In the genomic region with DNA sequence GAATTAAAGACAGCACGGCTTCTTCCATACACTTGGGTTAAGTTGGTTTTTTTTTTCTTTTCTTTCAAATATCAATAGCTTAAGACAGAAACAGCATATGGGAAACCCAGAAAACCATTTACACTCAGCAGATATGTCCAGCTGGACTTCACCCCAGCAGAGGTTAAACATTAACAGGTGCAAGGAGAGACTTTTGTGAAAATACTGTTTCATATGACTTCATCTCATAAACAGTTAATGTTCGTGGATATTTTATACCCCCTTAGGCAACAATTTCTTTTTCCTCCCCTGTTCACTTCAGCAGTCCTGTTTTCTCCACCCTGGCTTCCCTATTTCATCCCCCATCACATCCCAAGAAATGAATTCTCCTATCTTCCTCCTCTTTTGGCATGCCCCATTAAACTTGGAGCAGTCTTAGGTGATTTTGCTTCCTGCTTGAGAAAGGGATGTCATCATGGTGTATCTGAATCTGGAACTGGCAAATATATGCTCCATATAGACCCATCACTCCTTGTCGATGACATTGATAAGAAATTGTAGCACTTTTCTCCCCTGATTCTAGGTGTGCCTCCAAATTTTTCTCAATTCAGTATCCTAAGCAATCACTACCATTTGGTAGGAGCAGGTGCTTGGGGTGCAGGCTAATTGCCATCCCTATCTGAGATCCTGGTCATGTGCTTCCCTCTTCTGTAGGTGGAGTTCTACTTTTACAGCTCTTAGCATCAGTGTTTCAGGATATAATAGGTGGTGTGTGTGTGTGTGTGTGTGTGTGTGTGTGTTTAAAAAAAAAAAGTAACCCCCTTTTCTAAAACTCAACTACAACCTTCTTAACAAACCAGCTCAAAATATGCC, we compare ENCODE assay signal across 1 cellular context.
TF ChIP-seq lines count a peak whose summit lies in the region.

No MANE protein-coding gene starts in this region.

TF ChIP-seq in GM12878, 131 proteins besides CTCF, POLR2A, EP300 and RAD21:
- TF ChIP-seq CREM (IDR thresholded peaks at IDR 0.05; ENCODE audit: low read depth) (no peak), POU2F2 (IDR thresholded peaks at IDR 0.05; ENCODE audit: borderline replicate concordance, low read depth, low read length) (no peak), MTA2 (IDR thresholded peaks at IDR 0.05; ENCODE audit: low read depth) (no peak), SMAD1 (IDR thresholded peaks at IDR 0.05; ENCODE audit: low read depth, partially characterized antibody) (no peak), MTA3 (IDR thresholded peaks at IDR 0.05; ENCODE audit: borderline replicate concordance, low read length) (no peak), WRNIP1 (IDR thresholded peaks at IDR 0.05; ENCODE audit: borderline replicate concordance, low read depth, low read length) (no peak), ZNF217 (IDR thresholded peaks at IDR 0.05) (no peak), KAT2A (conservative IDR thresholded peaks at IDR 0.05; ENCODE audit: control insufficient read depth, low read depth, low read length) (no peak), STAT1 (conservative IDR thresholded peaks at IDR 0.05) (no peak), JUND (IDR thresholded peaks at IDR 0.05; ENCODE audit: low read depth, low read length) (no peak), SPI1 (IDR thresholded peaks at IDR 0.05; ENCODE audit: borderline replicate concordance, insufficient read depth, low read depth, low read length) (no peak), KDM1A (IDR thresholded peaks at IDR 0.05; ENCODE audit: borderline replicate concordance) (no peak)
- TF ChIP-seq, protein P1, sequence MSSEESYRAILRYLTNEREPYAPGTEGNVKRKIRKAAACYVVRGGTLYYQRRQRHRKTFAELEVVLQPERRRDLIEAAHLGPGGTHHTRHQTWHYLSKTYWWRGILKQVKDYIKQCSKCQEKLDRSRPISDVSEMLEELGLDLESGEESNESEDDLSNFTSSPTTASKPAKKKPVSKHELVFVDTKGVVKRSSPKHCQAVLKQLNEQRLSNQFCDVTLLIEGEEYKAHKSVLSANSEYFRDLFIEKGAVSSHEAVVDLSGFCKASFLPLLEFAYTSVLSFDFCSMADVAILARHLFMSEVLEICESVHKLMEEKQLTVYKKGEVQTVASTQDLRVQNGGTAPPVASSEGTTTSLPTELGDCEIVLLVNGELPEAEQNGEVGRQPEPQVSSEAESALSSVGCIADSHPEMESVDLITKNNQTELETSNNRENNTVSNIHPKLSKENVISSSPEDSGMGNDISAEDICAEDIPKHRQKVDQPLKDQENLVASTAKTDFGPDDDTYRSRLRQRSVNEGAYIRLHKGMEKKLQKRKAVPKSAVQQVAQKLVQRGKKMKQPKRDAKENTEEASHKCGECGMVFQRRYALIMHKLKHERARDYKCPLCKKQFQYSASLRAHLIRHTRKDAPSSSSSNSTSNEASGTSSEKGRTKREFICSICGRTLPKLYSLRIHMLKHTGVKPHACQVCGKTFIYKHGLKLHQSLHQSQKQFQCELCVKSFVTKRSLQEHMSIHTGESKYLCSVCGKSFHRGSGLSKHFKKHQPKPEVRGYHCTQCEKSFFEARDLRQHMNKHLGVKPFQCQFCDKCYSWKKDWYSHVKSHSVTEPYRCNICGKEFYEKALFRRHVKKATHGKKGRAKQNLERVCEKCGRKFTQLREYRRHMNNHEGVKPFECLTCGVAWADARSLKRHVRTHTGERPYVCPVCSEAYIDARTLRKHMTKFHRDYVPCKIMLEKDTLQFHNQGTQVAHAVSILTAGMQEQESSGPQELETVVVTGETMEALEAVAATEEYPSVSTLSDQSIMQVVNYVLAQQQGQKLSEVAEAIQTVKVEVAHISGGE (CRISPR knock-in tag; IDR thresholded peaks at IDR 0.05) = no peak
- TF ChIP-seq, protein P2, sequence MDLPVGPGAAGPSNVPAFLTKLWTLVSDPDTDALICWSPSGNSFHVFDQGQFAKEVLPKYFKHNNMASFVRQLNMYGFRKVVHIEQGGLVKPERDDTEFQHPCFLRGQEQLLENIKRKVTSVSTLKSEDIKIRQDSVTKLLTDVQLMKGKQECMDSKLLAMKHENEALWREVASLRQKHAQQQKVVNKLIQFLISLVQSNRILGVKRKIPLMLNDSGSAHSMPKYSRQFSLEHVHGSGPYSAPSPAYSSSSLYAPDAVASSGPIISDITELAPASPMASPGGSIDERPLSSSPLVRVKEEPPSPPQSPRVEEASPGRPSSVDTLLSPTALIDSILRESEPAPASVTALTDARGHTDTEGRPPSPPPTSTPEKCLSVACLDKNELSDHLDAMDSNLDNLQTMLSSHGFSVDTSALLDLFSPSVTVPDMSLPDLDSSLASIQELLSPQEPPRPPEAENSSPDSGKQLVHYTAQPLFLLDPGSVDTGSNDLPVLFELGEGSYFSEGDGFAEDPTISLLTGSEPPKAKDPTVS (IDR thresholded peaks at IDR 0.05; ENCODE audit: low read depth, low read length) = no peak
